In genomic region chr5:97560176-97560993, GRCh38 we compare ENCODE assay signal across 20 cellular contexts.
DNase-seq lines count a peak whose midpoint lies in the region; ATAC-seq and TF ChIP-seq lines count a peak whose summit lies in the region.
"Had no signal": no experiment of that assay in that cellular context is flagged by ENCODE, and none has a peak within 500 bp of the region (broad histone marks: within the 10 kb centered on the region; RNA-seq: fewer than 3 reads in every experiment).

No MANE protein-coding gene starts in this region.

- H3K27ac ChIP-seq in RWPE2 (ENCODE audit: poor library complexity, severe bottlenecking): peak overlapping the region; percentile 85
- H3K27ac ChIP-seq: 22Rv1, PC-9, SJSA1 had no signal

- DNase-seq in AG10803 (ENCODE audit: low read depth) (peak; percentile 16), RWPE2 (ENCODE audit: low spot score) (no peak), epithelial cell of esophagus (ENCODE audit: low read depth) (peak; percentile 91), midbrain (lab: John Stamatoyannopoulos, UW) (peak; percentile 33), activated gamma-delta T cell treated with Interleukin-2 at 50 U/mL for 16 hours (no peak)
- DNase-seq: BE2C; CD4-positive, alpha-beta T cell; EL; KG1; NCI-H1417; NCI-H2029; NCI-H345; NCI-H524 treated with DMSO at 0.1 percent for 48 hours; PC-9 had no signal

- peak; percentile 95 for ATAC-seq in RWPE2 (ENCODE audit: low read depth)
- ATAC-seq in HG02885 (IDR thresholded peaks at IDR 0.05; ENCODE audit: poor library complexity, unreplicated experiment): no peak
- ATAC-seq in SK-N-SH treated with all-trans-retinoic acid at 6 μM for 48 hours: no peak
- ATAC-seq in HG03457 (IDR thresholded peaks at IDR 0.05; ENCODE audit: unreplicated experiment): no peak
- ATAC-seq: HCT116 had no signal

- peaks cover 20% of the 10 kb centered on the region for H3K4me1 ChIP-seq in RWPE2 (ENCODE audit: insufficient read depth, poor library complexity, severe bottlenecking)
- H3K4me1 ChIP-seq: BE2C, SJSA1 had no signal

- H3K9me3 ChIP-seq in RWPE2 (ENCODE audit: severe bottlenecking): no peaks in the 10 kb centered on the region
- H3K9me3 ChIP-seq: BE2C, SJSA1 had no signal

- no peaks in the 10 kb centered on the region for H3K36me3 ChIP-seq in RWPE2 (ENCODE audit: low read depth)
- H3K36me3 ChIP-seq: BE2C, SJSA1 had no signal

- no peak for TF ChIP-seq CTCF in AG10803 (conservative IDR thresholded peaks at IDR 0.05; ENCODE audit: low read length)
- no peak for TF ChIP-seq CTCF in RWPE2 (IDR thresholded peaks at IDR 0.05; ENCODE audit: poor library complexity, severe bottlenecking)
- no peak for TF ChIP-seq CTCF in epithelial cell of esophagus (IDR thresholded peaks at IDR 0.05; ENCODE audit: insufficient read depth, low read depth, low read length, missing control alignments)

- H3K4me3 ChIP-seq in AG10803 (ENCODE audit: low read length) (no peak overlapping the region), RWPE2 (ENCODE audit: severe bottlenecking) (no peak overlapping the region), epithelial cell of esophagus (ENCODE audit: low read length) (no peak overlapping the region)
- H3K4me3 ChIP-seq: PC-9, SJSA1 had no signal

- no peaks in the 10 kb centered on the region for H3K27me3 ChIP-seq in RWPE2 (ENCODE audit: insufficient read depth, poor library complexity, severe bottlenecking)
- H3K27me3 ChIP-seq: BE2C, SJSA1 had no signal

TF ChIP-seq in SK-N-SH treated with all-trans-retinoic acid at 6 μM for 48 hours, 23 proteins besides CTCF, POLR2A, EP300 and RAD21:
- TF ChIP-seq GLIS3 (CRISPR knock-in tag; IDR thresholded peaks at IDR 0.05) (no peak), BACH2 (CRISPR knock-in tag; IDR thresholded peaks at IDR 0.05; ENCODE audit: borderline replicate concordance) (no peak), TCF4 (CRISPR knock-in tag; IDR thresholded peaks at IDR 0.05; ENCODE audit: borderline replicate concordance) (no peak), ESRRG (CRISPR knock-in tag; IDR thresholded peaks at IDR 0.05) (no peak), PPARA (CRISPR knock-in tag; IDR thresholded peaks at IDR 0.05; ENCODE audit: borderline replicate concordance) (no peak)

Comparison
In these comparisons a context has a peak if more than half of its experiments do, and no peak if none do; other contexts are left out.
1. DNase-seq: peak in AG10803 (single experiment), epithelial cell of esophagus (single experiment) and midbrain (single experiment); none in RWPE2 (single experiment) and activated gamma-delta T cell treated with Interleukin-2 at 50 U/mL for 16 hours (single experiment).